33 cellular contexts compared by ENCODE assay signal in the genomic region with DNA sequence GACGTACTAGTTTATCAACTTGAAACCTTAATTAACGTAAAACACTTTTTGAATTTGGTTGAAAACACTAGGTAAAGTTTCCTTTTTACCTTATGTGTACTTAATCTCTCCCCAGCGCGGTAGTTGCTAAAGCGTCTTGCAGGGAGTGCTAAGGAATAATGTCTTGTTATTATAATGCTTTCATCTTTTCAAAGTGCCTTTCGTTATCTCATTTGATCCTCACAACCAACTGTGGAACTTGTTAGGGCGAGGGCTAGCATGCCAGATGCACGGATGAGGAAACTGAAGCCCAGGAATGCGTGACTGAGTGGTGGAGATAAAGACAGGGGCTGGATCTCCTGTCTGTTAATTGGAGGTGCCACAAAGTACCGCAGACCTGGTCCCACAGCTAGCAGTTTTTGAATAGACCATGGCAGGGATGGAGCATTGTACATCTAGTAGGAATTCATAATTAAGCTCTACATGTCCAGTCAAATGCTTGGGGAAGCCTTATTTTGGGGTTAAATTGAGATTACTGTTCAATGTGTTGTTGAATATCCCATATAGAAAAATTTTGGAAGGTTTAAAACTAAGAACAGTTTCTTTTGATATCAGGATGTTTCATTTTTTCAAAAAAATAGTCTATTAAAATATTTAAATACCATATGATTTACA.
"Had no signal": no experiment of that assay in that cellular context is flagged by ENCODE, and none has a peak within 500 bp of the region (broad histone marks: within the 10 kb centered on the region; RNA-seq: fewer than 3 reads in every experiment).

No MANE protein-coding gene starts in this region.

- H3K27ac Mint-ChIP-seq: activated naive CD4-positive, alpha-beta T cell treated with anti-CD3 and anti-CD28 coated beads for 36 hours; activated naive CD8-positive, alpha-beta T cell treated with anti-CD3 and anti-CD28 coated beads, Interleukin-2, amount 10 ng/mL, durations not matched to agents 7 days and 5 days; activated T-helper 1 cell treated with anti-CD3 and anti-CD28 coated beads, Interleukin-12 subunit alpha, Interleukin-12 subunit beta, Interleukin-2, Interleukin-4 antibody, amounts not matched to agents 30 ng/mL and 10 ng/mL and 1 ng/mL, durations not matched to agents 14 hours and 24 hours and 36 hours; brain; mesothelial cell of epicardium; naive thymus-derived CD4-positive, alpha-beta T cell; stimulated activated naive B cell treated with anti-CD40 and anti-IgM and Interleukin-4, amounts not matched to agents 10 μg/mL and 1 μg/mL and 100 μg/mL, for 72 hours; T-helper 2 cell treated with Interferon-gamma antibody and Interleukin-4, amounts not matched to agents 5 μg/mL and 100 μg/mL, for 36 hours had no signal

- H3K9me3 Mint-ChIP-seq: activated naive CD4-positive, alpha-beta T cell treated with anti-CD3 and anti-CD28 coated beads for 36 hours; activated naive CD8-positive, alpha-beta T cell treated with anti-CD3 and anti-CD28 coated beads, Interleukin-2, amount 10 ng/mL, durations not matched to agents 7 days and 5 days; activated T-helper 1 cell treated with anti-CD3 and anti-CD28 coated beads, Interleukin-12 subunit alpha, Interleukin-12 subunit beta, Interleukin-2, Interleukin-4 antibody, amounts not matched to agents 30 ng/mL and 10 ng/mL and 1 ng/mL, durations not matched to agents 14 hours and 24 hours and 36 hours; mesothelial cell of epicardium; T-helper 2 cell treated with Interferon-gamma antibody and Interleukin-4, amounts not matched to agents 5 μg/mL and 100 μg/mL, for 36 hours had no signal

- H3K79me2 ChIP-seq: parathyroid adenoma had no signal

- H3K4me3 ChIP-seq: ascending aorta, cardiac muscle cell, colonic mucosa, gastrocnemius medialis, psoas muscle, stomach, tibial artery had no signal

- H3K9ac ChIP-seq: parathyroid adenoma had no signal

- H3K4me1 Mint-ChIP-seq: activated naive CD8-positive, alpha-beta T cell treated with anti-CD3 and anti-CD28 coated beads, Interleukin-2, amount 10 ng/mL, durations not matched to agents 7 days and 5 days; mesothelial cell of epicardium; naive thymus-derived CD4-positive, alpha-beta T cell; stimulated activated naive B cell treated with anti-CD40 and anti-IgM and Interleukin-4, amounts not matched to agents 10 μg/mL and 1 μg/mL and 100 μg/mL, for 72 hours had no signal

- H3K27ac ChIP-seq: ascending aorta, cardiac muscle cell, colonic mucosa, gastrocnemius medialis, parathyroid adenoma, psoas muscle, stomach, tibial artery had no signal

- H3K36me3 ChIP-seq: ascending aorta, cardiac muscle cell, colonic mucosa, gastrocnemius medialis, stomach, tibial artery had no signal

- H2AFZ ChIP-seq: parathyroid adenoma had no signal

- H3K27me3 ChIP-seq: ascending aorta, cardiac muscle cell, colonic mucosa, gastrocnemius medialis, tibial artery had no signal

- H3K4me3 Mint-ChIP-seq: activated naive CD4-positive, alpha-beta T cell treated with anti-CD3 and anti-CD28 coated beads for 36 hours; activated naive CD8-positive, alpha-beta T cell treated with anti-CD3 and anti-CD28 coated beads, Interleukin-2, amount 10 ng/mL, durations not matched to agents 7 days and 5 days; activated T-helper 1 cell treated with anti-CD3 and anti-CD28 coated beads, Interleukin-12 subunit alpha, Interleukin-12 subunit beta, Interleukin-2, Interleukin-4 antibody, amounts not matched to agents 30 ng/mL and 10 ng/mL and 1 ng/mL, durations not matched to agents 14 hours and 24 hours and 36 hours; brain; mesothelial cell of epicardium; naive thymus-derived CD4-positive, alpha-beta T cell; neural crest cell; stimulated activated naive B cell treated with anti-CD40 and anti-IgM and Interleukin-4, amounts not matched to agents 10 μg/mL and 1 μg/mL and 100 μg/mL, for 72 hours; T-helper 2 cell treated with Interferon-gamma antibody and Interleukin-4, amounts not matched to agents 5 μg/mL and 100 μg/mL, for 36 hours had no signal

- H3K36me3 Mint-ChIP-seq: activated naive CD8-positive, alpha-beta T cell treated with anti-CD3 and anti-CD28 coated beads, Interleukin-2, amount 10 ng/mL, durations not matched to agents 7 days and 5 days; brain; mesothelial cell of epicardium; naive thymus-derived CD4-positive, alpha-beta T cell; stimulated activated naive B cell treated with anti-CD40 and anti-IgM and Interleukin-4, amounts not matched to agents 10 μg/mL and 1 μg/mL and 100 μg/mL, for 72 hours had no signal

- DNase-seq: activated CD4-positive, alpha-beta T cell treated with anti-CD3 and anti-CD28 coated beads for 4 hours; activated CD4-positive, alpha-beta T cell treated with anti-CD3 and anti-CD28 coated beads, Interleukin-2, amount 50 U/mL, for 48 hours; activated CD4-positive, CD25-positive, alpha-beta regulatory T cell; activated CD8-positive, alpha-beta memory T cell treated with anti-CD3 and anti-CD28 coated beads for 24 hours; activated effector memory CD4-positive, alpha-beta T cell treated with anti-CD3 and anti-CD28 coated beads, Interleukin-2, amount 50 U/mL, for 16 hours; activated naive CD4-positive, alpha-beta T cell treated with anti-CD3 and anti-CD28 coated beads for 36 hours; activated naive CD8-positive, alpha-beta T cell treated with anti-CD3 and anti-CD28 coated beads, Interleukin-2, amount 10 ng/mL, durations not matched to agents 7 days and 5 days; cerebellar nuclear complex; colonic mucosa; effector CD8-positive, alpha-beta T cell; erythroblast; gastrocnemius medialis; glutamatergic neuron; left cardiac atrium; left ventricle myocardium superior; naive thymus-derived CD4-positive, alpha-beta T cell; occipital lobe; psoas muscle; stimulated activated CD4-positive, alpha-beta T cell treated with anti-CD3 and anti-CD28 coated beads, Interleukin-15, amount 100 ng/mL, for 24 hours; stimulated activated CD4-positive, alpha-beta T cell treated with anti-CD3 and anti-CD28 coated beads, Interleukin-2, amount 100 ng/mL, for 24 hours; stimulated activated naive B cell treated with anti-CD40 and anti-IgM and Interleukin-4, amounts not matched to agents 10 μg/mL and 1 μg/mL and 100 μg/mL, for 72 hours; stomach; tibial artery had no signal

- ATAC-seq: gastrocnemius medialis; left cardiac atrium; left ventricle myocardium superior; naive thymus-derived CD4-positive, alpha-beta T cell; psoas muscle; stimulated activated naive B cell treated with anti-CD40 and anti-IgM and Interleukin-4, amounts not matched to agents 10 μg/mL and 1 μg/mL and 100 μg/mL, for 72 hours had no signal

- FAIRE-seq: endometrium, keratinocyte had no signal

- H3K4me1 ChIP-seq: ascending aorta, colonic mucosa, gastrocnemius medialis, psoas muscle, stomach, tibial artery had no signal

- H3K9me3 ChIP-seq: ascending aorta, colonic mucosa, gastrocnemius medialis, psoas muscle, stomach, tibial artery had no signal
